Comparison of ENCODE assay signal across 9 cellular contexts in genomic region chr22:36289948-36290361, GRCh38. TPM values are rescaled to one million over a fixed set of nuclear protein-coding genes. Genes with fewer than 3 reads are reported as not detected.
DNase-seq lines count a peak whose midpoint lies in the region; ATAC-seq and TF ChIP-seq lines count a peak whose summit lies in the region.
"Not testable (repeated sequence)": the region's sequence is repeated elsewhere in the genome, so short reads cannot be mapped to it uniquely, and the experiment has no call there.
"Had no signal": no experiment of that assay in that cellular context is flagged by ENCODE, and none has a peak within 500 bp of the region (broad histone marks: within the 10 kb centered on the region; RNA-seq: fewer than 3 reads in every experiment).

No MANE protein-coding gene starts in this region.

- H3K4me3 ChIP-seq in rectal smooth muscle tissue (ENCODE audit: low read length); aorta (ENCODE audit: low read length in 2 of 2): not testable (repeated sequence)

- peaks cover 69% of the 10 kb centered on the region for H3K27me3 Mint-ChIP-seq in HFFc6 (ENCODE audit: insufficient read depth)

- peak overlapping the region; percentile 30; the same call in 1 of the 2 replicates for H3K27ac Mint-ChIP-seq in HFFc6

- H3K4me3 Mint-ChIP-seq in HFFc6, result peak overlapping the region; percentile 33; the same call in 1 of the 2 replicates

- WGBS in aorta, 2 donors, result 80 to 82% methylated on average over 11 of the region's 11 CpGs

- ATAC-seq in left cardiac atrium; aorta (ENCODE audit: low FRiP score): not testable (repeated sequence)

- TF ChIP-seq CTCF in HFFc6 (IDR thresholded peaks at IDR 0.05), result not testable (repeated sequence)

- peaks cover 46% of the 10 kb centered on the region for H3K36me3 Mint-ChIP-seq in HFFc6 (ENCODE audit: low read depth)

- DNase-seq in HFFc6, result not testable (repeated sequence)
- peak in 4 of 5 donors; percentile 31 to 52 (median 40) for DNase-seq in T-helper 1 cell
- peak; percentile 47 for DNase-seq in activated CD4-positive, alpha-beta T cell treated with anti-CD3 and anti-CD28 coated beads, Interleukin-2, amount 50 U/mL, for 1 hour
- peak; percentile 58 for DNase-seq in activated effector memory CD4-positive, alpha-beta T cell treated with Interleukin-2 at 50 U/mL for 16 hours
- peak; percentile 85 for DNase-seq in central memory CD4-positive, alpha-beta T cell
- peak; percentile 12 for DNase-seq in left cardiac atrium
- peak; percentile 12 to 25 for DNase-seq in aorta

- intact Hi-C loops in left cardiac atrium (cut with DNase I), result loop anchor here in 1 of 2 donors (10.0 kb wide), 1 partner anchor 95 kb away; no protein-coding TSS in a partner anchor
- intact Hi-C loops in aorta (cut with DNase I), result not testable (repeated sequence)

- not testable (repeated sequence) for H3K9ac ChIP-seq in rectal smooth muscle tissue (ENCODE audit: low read length)

- peaks cover 13% of the 10 kb centered on the region; the same call in 1 of the 2 replicates for H3K9me3 Mint-ChIP-seq in HFFc6

- H3K9me3 ChIP-seq in aorta (ENCODE audit: control insufficient read depth, low read length), result not testable (repeated sequence)

- H3K27me3 ChIP-seq in rectal smooth muscle tissue (ENCODE audit: control insufficient read depth, insufficient read depth, low read length); aorta (ENCODE audit: control insufficient read depth in 1 of 2, insufficient read depth in 2 of 2, low read length in 1 of 2): not testable (repeated sequence)

- peak overlapping the region; percentile 1 for H3K27ac ChIP-seq in rectal smooth muscle tissue (ENCODE audit: low read depth, low read length)
- H3K27ac ChIP-seq in aorta (ENCODE audit: low read depth in 1 of 2, low read length in 2 of 2), result not testable (repeated sequence)

- not testable (repeated sequence) for H3K4me1 Mint-ChIP-seq in HFFc6 (ENCODE audit: low read depth)

- H3K4me1 ChIP-seq in rectal smooth muscle tissue (ENCODE audit: control insufficient read depth, insufficient read depth, low read length); aorta (ENCODE audit: control insufficient read depth in 1 of 2, insufficient read depth in 2 of 2, low read length in 2 of 2): not testable (repeated sequence)

- H3K36me3 ChIP-seq in rectal smooth muscle tissue (ENCODE audit: control insufficient read depth, insufficient read depth, low read length) (peaks cover 81% of the 10 kb centered on the region), aorta (ENCODE audit: control insufficient read depth in 1 of 2, insufficient read depth in 2 of 2, low read length in 1 of 2) (peaks cover 8 to 42% of the 10 kb centered on the region in 2 donors)

RNA-seq across cellular contexts. Expression of gene APOL1, which starts 37.0 kb away (rescaled TPM):
- total RNA-seq in HFFc6 (2021; fragmentation: NEBNext Ultra II Directional; extraction: Animal tissue kit (Norgen Biotek cat#: 25700)), result 1 to 10 TPM in 4 of 6 experiments, under 1 TPM in 2; 0.55 to 6.2 (median 4.9) TPM
- total RNA-seq in left cardiac atrium (10 to 100 TPM; 26.5 to 40.7 TPM), aorta (10 to 100 TPM; 50.0 to 74.0 TPM)
- polyA plus RNA-seq in aorta, result 10 to 100 TPM; 14.1 to 36.5 TPM
- total RNA-seq: G401 had no signal

RNA-seq across cellular contexts. Expression of gene APOL2, which starts 50.6 kb away (rescaled TPM):
- 10 to 100 TPM; 27.7 to 42.5 (median 38.5) TPM for total RNA-seq in HFFc6 (2021; fragmentation: NEBNext Ultra II Directional; extraction: Animal tissue kit (Norgen Biotek cat#: 25700))
- total RNA-seq in left cardiac atrium (10 to 100 TPM; 43.8 to 43.9 TPM), aorta (10 to 100 TPM; 42.0 to 62.8 TPM)
- polyA plus RNA-seq in aorta, result 10 to 100 TPM; 26.4 to 30.6 TPM
